In genomic region chr4:143531368-143531767, GRCh38 we compare ENCODE assay signal across 8 cellular contexts. TPM values are rescaled to one million over a fixed set of nuclear protein-coding genes. Genes with fewer than 3 reads are reported as not detected.
A peak's percentile ranks its signal among the peaks of the same experiment; 100 is the strongest.
DNase-seq lines count a peak whose midpoint lies in the region; ATAC-seq and TF ChIP-seq lines count a peak whose summit lies in the region.

No MANE protein-coding gene starts in this region.

- intact Hi-C loops in left ventricle myocardium inferior (cut with micrococcal nuclease) = no loop called here
- intact Hi-C loops in left cardiac atrium (cut with DNase I) = no loop called here
- intact Hi-C loops in ovary (cut with DNase I) = no loop called here

- peaks cover 16% of the 10 kb centered on the region for H3K4me1 ChIP-seq in left ventricle myocardium inferior
- no peaks in the 10 kb centered on the region for H3K4me1 ChIP-seq in ovary (ENCODE audit: insufficient read depth)

- no peak for ATAC-seq in left cardiac atrium
- ATAC-seq in GM21737 (IDR thresholded peaks at IDR 0.05; ENCODE audit: unreplicated experiment) = no peak

- H3K9me3 ChIP-seq in left ventricle myocardium inferior (replicated peaks) = no peaks in the 10 kb centered on the region
- no peaks in the 10 kb centered on the region for H3K9me3 ChIP-seq in ovary

- H3K36me3 ChIP-seq in left ventricle myocardium inferior (peaks cover 97% of the 10 kb centered on the region), ovary (no peaks in the 10 kb centered on the region)

- no peak overlapping the region for H3K27ac ChIP-seq in left ventricle myocardium inferior (replicated peaks)
- no peak overlapping the region for H3K27ac ChIP-seq in ovary

- TF ChIP-seq EP300 in ovary (IDR thresholded peaks at IDR 0.05) = no peak

- no peak overlapping the region for H3K4me3 ChIP-seq in left ventricle myocardium inferior
- H3K4me3 ChIP-seq in NB4 (ENCODE audit: low read depth, low read length) = no peak overlapping the region
- no peak overlapping the region for H3K4me3 ChIP-seq in ovary

- no peak for TF ChIP-seq POLR2A in NB4 (IDR thresholded peaks at IDR 0.05; ENCODE audit: extremely low read depth, insufficient read length)
- no peak for TF ChIP-seq POLR2A in ovary (IDR thresholded peaks at IDR 0.05)

- 41 to 47% (median 44%) methylated on average over 1 of the region's 1 CpG for WGBS in ovary, 3 donors

- DNase-seq in left ventricle myocardium inferior = no peak
- no peak for DNase-seq in left cardiac atrium
- DNase-seq in NB4 (ENCODE audit: low read depth) = peak; percentile 19
- peak; percentile 2 for DNase-seq in fibroblast of gingiva (ENCODE audit: low read depth)
- DNase-seq in ovary = no peak
- no peak for DNase-seq in hypothalamus (lab: John Stamatoyannopoulos, UW)
- no peak for DNase-seq in 8988T

- H3K27me3 ChIP-seq in left ventricle myocardium inferior (ENCODE audit: low read depth) (no peaks in the 10 kb centered on the region), ovary (no peaks in the 10 kb centered on the region)

- TF ChIP-seq CTCF in left ventricle myocardium inferior (IDR thresholded peaks at IDR 0.05; ENCODE audit: borderline replicate concordance) (peak; percentile 49), NB4 (IDR thresholded peaks at IDR 0.05; ENCODE audit: low read depth, low read length) (no peak), ovary (IDR thresholded peaks at IDR 0.05) (no peak)

RNA-seq across cellular contexts. Expression of gene SMARCA5, which starts 17.9 kb away (rescaled TPM):
- total RNA-seq in left ventricle myocardium inferior = 36.0 TPM
- total RNA-seq in left cardiac atrium = 10 to 100 TPM; 26.3 to 35.6 TPM
- total RNA-seq in ovary = 10 to 100 TPM; 33.7 to 55.1 (median 40.8) TPM
- polyA plus RNA-seq in ovary = 10 to 100 TPM; 21.2 to 25.4 TPM

Comparison
In these comparisons a context has a peak if more than half of its experiments do, and no peak if none do; other contexts are left out.
1. DNase-seq: peak in NB4 (single experiment) and fibroblast of gingiva (single experiment); none in left ventricle myocardium inferior (single experiment), left cardiac atrium (single experiment), ovary (0 of 5), hypothalamus (0 of 51) and 8988T (single experiment).